Comparison of ENCODE assay signal across 1 cellular context in the genomic region with DNA sequence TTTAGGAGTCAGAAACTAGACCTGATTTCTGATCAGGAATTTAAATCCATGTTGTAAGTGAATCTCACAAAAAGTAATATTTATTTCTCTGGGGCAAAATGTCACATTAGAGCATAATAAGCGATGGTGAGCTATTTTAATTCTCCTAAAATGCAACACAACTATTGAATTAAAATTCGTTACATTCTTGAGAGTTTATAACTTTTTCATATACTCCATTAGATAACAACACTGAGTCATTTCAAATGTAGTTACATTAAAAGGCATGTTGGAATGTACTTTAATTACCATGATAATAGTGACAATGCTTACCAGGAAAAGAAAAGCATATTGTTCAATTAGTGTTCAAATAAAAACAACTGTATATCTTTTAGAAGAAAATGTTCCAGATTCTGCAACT.
A peak's percentile ranks its signal among the peaks of the same experiment; 100 is the strongest.
TF ChIP-seq lines count a peak whose summit lies in the region.

No MANE protein-coding gene starts in this region.

TF ChIP-seq in SK-N-SH treated with all-trans-retinoic acid at 6 μM for 48 hours, 23 proteins besides CTCF, POLR2A, EP300 and RAD21 (continued from another document):
- TF ChIP-seq CREB5 (CRISPR knock-in tag; IDR thresholded peaks at IDR 0.05; ENCODE audit: low read depth), result peak; percentile 56; the same call in 1 of the 2 replicates
- TF ChIP-seq ESRRG (CRISPR knock-in tag; IDR thresholded peaks at IDR 0.05), result no peak
- TF ChIP-seq TCF4 (CRISPR knock-in tag; IDR thresholded peaks at IDR 0.05; ENCODE audit: borderline replicate concordance), result no peak
- TF ChIP-seq CSRNP3 (CRISPR knock-in tag; IDR thresholded peaks at IDR 0.05), result 0 out of 2 replicates have a peak, but pooled peaks have one; percentile 45
- TF ChIP-seq ZFP30 (CRISPR knock-in tag; IDR thresholded peaks at IDR 0.05), result no peak
TF ChIP-seq in SK-N-SH treated with all-trans-retinoic acid at 6 μM for 48 hours: peak in this region for 3.
